ENCODE assay signal across 8 cellular contexts in genomic region chr11:309979-310572, GRCh38. TPM values are rescaled to one million over a fixed set of nuclear protein-coding genes. Genes with fewer than 3 reads are reported as not detected.
A peak's percentile ranks its signal among the peaks of the same experiment; 100 is the strongest.
DNase-seq lines count a peak whose midpoint lies in the region; ATAC-seq and TF ChIP-seq lines count a peak whose summit lies in the region.
"Not testable (repeated sequence)": the region's sequence is repeated elsewhere in the genome, so short reads cannot be mapped to it uniquely, and the experiment has no call there.

No MANE protein-coding gene starts in this region.

- H3K79me2 ChIP-seq in PC-3 (ENCODE audit: low read length) (peaks cover 12% of the 10 kb centered on the region), mesendoderm (ENCODE audit: control insufficient read depth, insufficient read depth, low read length) (peaks cover 17% of the 10 kb centered on the region)

- peak overlapping the region; percentile 90 for H3K27ac Mint-ChIP-seq in activated T-cell treated with anti-CD3 and anti-CD28 coated beads, Interleukin-2, amount 50 U/mL, for 72 hours
- H3K27ac Mint-ChIP-seq in type B pancreatic cell: peak overlapping the region; percentile 98

- H3K4me2 ChIP-seq in PC-3 (ENCODE audit: low read length): peak overlapping the region; percentile 75
- not testable (repeated sequence) for H3K4me2 ChIP-seq in mesendoderm (ENCODE audit: low read length)

- not testable (repeated sequence) for H3K4ac ChIP-seq in mesendoderm (ENCODE audit: low read depth, low read length)

- not testable (repeated sequence) for H4K20me1 ChIP-seq in PC-3 (ENCODE audit: low read length)

- not testable (repeated sequence) for H4K8ac ChIP-seq in mesendoderm (ENCODE audit: low read depth, low read length)

- H3K4me3 ChIP-seq in PC-3 (ENCODE audit: low read length) (peak overlapping the region; percentile 59), choroid plexus epithelial cell (ENCODE audit: low read depth, low read length) (peak overlapping the region; percentile 55), prostate gland (peak overlapping the region; percentile 14 to 22)
- H3K4me3 ChIP-seq in mesendoderm (ENCODE audit: low read length): not testable (repeated sequence)

- H3K18ac ChIP-seq in mesendoderm (ENCODE audit: low read length): not testable (repeated sequence)

- not testable (repeated sequence) for H2AK5ac ChIP-seq in mesendoderm (ENCODE audit: low read length)

- not testable (repeated sequence) for H4K5ac ChIP-seq in mesendoderm (ENCODE audit: low read length)

- not testable (repeated sequence) for BruUV-seq in PC-3 (replicated peaks; lab: Mats Ljungman, UMichigan)

- not testable (repeated sequence) for H3K27me3 Mint-ChIP-seq in activated T-cell treated with anti-CD3 and anti-CD28 coated beads, Interleukin-2, amount 50 U/mL, for 72 hours (ENCODE audit: low read depth)
- peaks cover 27% of the 10 kb centered on the region for H3K27me3 Mint-ChIP-seq in type B pancreatic cell

- H3K4me1 ChIP-seq in PC-3 (ENCODE audit: insufficient read depth, low read length): peaks cover 12% of the 10 kb centered on the region
- H3K4me1 ChIP-seq in mesendoderm (ENCODE audit: control insufficient read depth, low read depth, low read length): peaks cover 17% of the 10 kb centered on the region
- peaks cover 16% of the 10 kb centered on the region for H3K4me1 ChIP-seq in prostate gland (replicated peaks)

- not testable (repeated sequence) for H3K9me2 ChIP-seq in PC-3 (replicated peaks; ENCODE audit: low read length)

- H3K36me3 ChIP-seq in PC-3 (ENCODE audit: low read depth, low read length); mesendoderm (ENCODE audit: control insufficient read depth, insufficient read depth, low read length); prostate gland: not testable (repeated sequence)

- no CpG with 5 or more reads among the region's 18 CpGs for WGBS in mesendoderm (ENCODE audit: extremely low coverage, insufficient coverage, low lambda C conversion rate)
- WGBS in prostate gland: 12% methylated on average over 5 of the region's 18 CpGs

- DNase-seq in ELR (ENCODE audit: low read depth) (peak; percentile 57), PC-3 (peak; percentile 14), choroid plexus epithelial cell (ENCODE audit: low read depth) (peak; percentile 23), Right ventricle myocardium superior (peak; percentile 40)
- not testable (repeated sequence) for DNase-seq in activated T-cell treated with anti-CD3 and anti-CD28 coated beads, Interleukin-2, amount 50 U/mL, for 72 hours; mesendoderm; prostate gland (ENCODE audit: low spot score); type B pancreatic cell (ENCODE audit: extremely low spot score, unreplicated experiment)

- not testable (repeated sequence) for H3K79me1 ChIP-seq in mesendoderm (ENCODE audit: low read length)

- not testable (repeated sequence) for H2AFZ ChIP-seq in PC-3 (ENCODE audit: low read length)

- 0 out of 2 replicates have a peak overlapping the region, but pooled peaks have one; percentile 9 for H3K9ac ChIP-seq in PC-3 (ENCODE audit: low read length)
- H3K9ac ChIP-seq in mesendoderm (ENCODE audit: low read length): peak overlapping the region; percentile 22

- H3K56ac ChIP-seq in mesendoderm (ENCODE audit: low read length): peak overlapping the region; percentile 73

- H3F3A ChIP-seq in PC-3 (ENCODE audit: low read length, unreplicated experiment): not testable (repeated sequence)

- H3K4me1 Mint-ChIP-seq in activated T-cell treated with anti-CD3 and anti-CD28 coated beads, Interleukin-2, amount 50 U/mL, for 72 hours (ENCODE audit: low read depth): peaks cover 53% of the 10 kb centered on the region
- peaks cover 52% of the 10 kb centered on the region for H3K4me1 Mint-ChIP-seq in type B pancreatic cell (ENCODE audit: unreplicated experiment)

- not testable (repeated sequence) for H3K9me3 ChIP-seq in PC-3 (ENCODE audit: low read length); prostate gland

- not testable (repeated sequence) for H2BK15ac ChIP-seq in mesendoderm (replicated peaks; ENCODE audit: low read depth)

- intact Hi-C loops in PC-3 (cut with micrococcal nuclease) (loop anchor here (5.0 to 10.0 kb wide), 2 partner anchors 47 to 135 kb away; partner anchors contain the start of gene ANO9), prostate gland (cut with DNase I) (loop anchor here (5.0 kb wide), 2 partner anchors 47 to 142 kb away; partner anchors contain the start of gene PTDSS2)
- intact Hi-C loops in Right ventricle myocardium superior (cut with DNase I): not testable (repeated sequence)

- H2BK120ac ChIP-seq in mesendoderm (ENCODE audit: low read depth, low read length): not testable (repeated sequence)

- CTCF ChIA-PET in PC-3 (lab: Charles Lee): not testable (repeated sequence)

- not testable (repeated sequence) for H3K27ac ChIP-seq in PC-3 (ENCODE audit: low read length)
- peak overlapping the region; percentile 51 for H3K27ac ChIP-seq in mesendoderm (ENCODE audit: low read depth, low read length)
- peak overlapping the region; percentile 73 to 81 for H3K27ac ChIP-seq in prostate gland

- not testable (repeated sequence) for H3K9me3 Mint-ChIP-seq in activated T-cell treated with anti-CD3 and anti-CD28 coated beads, Interleukin-2, amount 50 U/mL, for 72 hours; type B pancreatic cell

- H3K27me3 ChIP-seq in PC-3 (ENCODE audit: low read length); mesendoderm (ENCODE audit: insufficient read depth, low read length, poor library complexity); prostate gland (replicated peaks; ENCODE audit: insufficient read depth): not testable (repeated sequence)

- POLR2A ChIA-PET in PC-3 (lab: Charles Lee; ENCODE audit: unreplicated experiment): interaction anchor here (0.6 kb wide), 1 partner anchor 97 kb away, joined by 7 read pairs; no protein-coding TSS in a partner anchor

- not testable (repeated sequence) for TF ChIP-seq POLR2A in prostate gland (IDR thresholded peaks at IDR 0.05)

- not testable (repeated sequence) for TF ChIP-seq CTCF in PC-3 (conservative IDR thresholded peaks at IDR 0.05; ENCODE audit: low read depth, low read length); choroid plexus epithelial cell (conservative IDR thresholded peaks at IDR 0.05; ENCODE audit: low read depth, low read length); type B pancreatic cell (conservative IDR thresholded peaks at IDR 0.05)
- peak in 1 of 4 experiments; percentile 17 for TF ChIP-seq CTCF in prostate gland (IDR thresholded peaks at IDR 0.05)

- peak; percentile 26 for ATAC-seq in PC-3
- ATAC-seq in activated T-cell treated with anti-CD3 and anti-CD28 coated beads, Interleukin-2, amount 50 U/mL, for 72 hours (replicated peaks in 1 of 2): not testable (repeated sequence)
- ATAC-seq in Right ventricle myocardium superior (ENCODE audit: poor library complexity): peak; percentile 6

- not testable (repeated sequence) for H3K23ac ChIP-seq in mesendoderm (ENCODE audit: low read length)

- peak overlapping the region; percentile 90 to 91 for H3K4me3 Mint-ChIP-seq in activated T-cell treated with anti-CD3 and anti-CD28 coated beads, Interleukin-2, amount 50 U/mL, for 72 hours
- peak overlapping the region; percentile 90 for H3K4me3 Mint-ChIP-seq in type B pancreatic cell

- not testable (repeated sequence) for H2BK5ac ChIP-seq in mesendoderm (ENCODE audit: low read length)

- H3K36me3 Mint-ChIP-seq in activated T-cell treated with anti-CD3 and anti-CD28 coated beads, Interleukin-2, amount 50 U/mL, for 72 hours (ENCODE audit: insufficient read depth in 2 of 2): peaks cover 16 to 17% of the 10 kb centered on the region in 2 donors
- not testable (repeated sequence) for H3K36me3 Mint-ChIP-seq in type B pancreatic cell

RNA-seq across cellular contexts. Expression of gene IFITM2, which starts 2.5 kb away (rescaled TPM):
- total RNA-seq in PC-3 (2014; rRNA removed) (36.3 and 49.0 TPM in 2 replicates), Right ventricle myocardium superior (194 TPM), prostate gland (100 to 1,000 TPM in 1 of 2 donors, 10 to 100 TPM in 1; 96.6 to 149 TPM), type B pancreatic cell (ENCODE audit: low replicate concordance) (109 and 238 TPM in 2 replicates)
- total RNA-seq in activated T-cell treated with anti-CD3 and anti-CD28 coated beads, Interleukin-2, amount 50 U/mL, for 72 hours: 100 to 1,000 TPM; 542 to 639 TPM
- polyA plus RNA-seq in mesendoderm (2013, experiment 1 of 2): 1,871 TPM
- polyA plus RNA-seq in mesendoderm (2013, experiment 2 of 2): 1,795 TPM

RNA-seq across cellular contexts. Expression of gene IFITM1, which starts 3.8 kb away (rescaled TPM):
- total RNA-seq in PC-3 (2014; rRNA removed) (2.0 and 2.2 TPM in 2 replicates), Right ventricle myocardium superior (83.1 TPM), prostate gland (100 to 1,000 TPM in 1 of 2 donors, 10 to 100 TPM in 1; 73.9 to 182 TPM), type B pancreatic cell (ENCODE audit: low replicate concordance) (34.1 and 192 TPM in 2 replicates)
- 100 to 1,000 TPM; 306 to 384 TPM for total RNA-seq in activated T-cell treated with anti-CD3 and anti-CD28 coated beads, Interleukin-2, amount 50 U/mL, for 72 hours
- 1,155 TPM for polyA plus RNA-seq in mesendoderm (2013, experiment 1 of 2)
- polyA plus RNA-seq in mesendoderm (2013, experiment 2 of 2): 1,131 TPM

RNA-seq across cellular contexts. Expression of gene IFITM3, which starts 10.6 kb away (rescaled TPM):
- total RNA-seq in PC-3 (2014; rRNA removed) (91.6 and 97.6 TPM in 2 replicates), Right ventricle myocardium superior (287 TPM), prostate gland (100 to 1,000 TPM; 123 to 477 TPM), type B pancreatic cell (ENCODE audit: low replicate concordance) (175 and 354 TPM in 2 replicates)
- 10 to 100 TPM; 24.4 to 75.8 TPM for total RNA-seq in activated T-cell treated with anti-CD3 and anti-CD28 coated beads, Interleukin-2, amount 50 U/mL, for 72 hours
- 612 TPM for polyA plus RNA-seq in mesendoderm (2013, experiment 1 of 2)
- polyA plus RNA-seq in mesendoderm (2013, experiment 2 of 2): 633 TPM

RNA-seq across cellular contexts. Expression of gene IFITM5, which starts 10.8 kb away (rescaled TPM):
- total RNA-seq in PC-3 (2014; rRNA removed): not detected in 2 replicates
- total RNA-seq in activated T-cell treated with anti-CD3 and anti-CD28 coated beads, Interleukin-2, amount 50 U/mL, for 72 hours: not detected
- not detected for total RNA-seq in Right ventricle myocardium superior
- polyA plus RNA-seq in mesendoderm (2013, experiment 1 of 2): 0.13 TPM
- 0.15 TPM for polyA plus RNA-seq in mesendoderm (2013, experiment 2 of 2)
- not detected for total RNA-seq in prostate gland
- total RNA-seq in type B pancreatic cell (ENCODE audit: low replicate concordance): not detected in 2 replicates

RNA-seq across cellular contexts. Expression of gene PGGHG, which starts 21.1 kb away (rescaled TPM):
- total RNA-seq in PC-3 (2014; rRNA removed): 10.6 and 12.4 TPM in 2 replicates
- 100 to 1,000 TPM; 161 to 273 TPM for total RNA-seq in activated T-cell treated with anti-CD3 and anti-CD28 coated beads, Interleukin-2, amount 50 U/mL, for 72 hours
- 6.1 TPM for total RNA-seq in Right ventricle myocardium superior
- 27.3 TPM for polyA plus RNA-seq in mesendoderm (2013, experiment 1 of 2)
- polyA plus RNA-seq in mesendoderm (2013, experiment 2 of 2): 26.0 TPM
- 10 to 100 TPM; 18.4 to 63.1 TPM for total RNA-seq in prostate gland
- total RNA-seq in type B pancreatic cell (ENCODE audit: low replicate concordance): 12.6 and 32.5 TPM in 2 replicates

Comparison
In these comparisons a context has a peak if more than half of its experiments do, and no peak if none do; other contexts are left out.
1. RNA of gene IFITM1, which starts 3.8 kb away (total RNA-seq): 306 to 384 TPM in activated T-cell treated with anti-CD3 and anti-CD28 coated beads, Interleukin-2, amount 50 U/mL, for 72 hours, 34.1 to 192 TPM in type B pancreatic cell, 73.9 to 182 TPM in prostate gland and 83.1 TPM in Right ventricle myocardium superior (single experiment); 2.0 to 2.2 TPM in PC-3; every median in the first group is over 10 times any median in the second.